Comparison of ENCODE assay signal across 18 cellular contexts in the genomic region with DNA sequence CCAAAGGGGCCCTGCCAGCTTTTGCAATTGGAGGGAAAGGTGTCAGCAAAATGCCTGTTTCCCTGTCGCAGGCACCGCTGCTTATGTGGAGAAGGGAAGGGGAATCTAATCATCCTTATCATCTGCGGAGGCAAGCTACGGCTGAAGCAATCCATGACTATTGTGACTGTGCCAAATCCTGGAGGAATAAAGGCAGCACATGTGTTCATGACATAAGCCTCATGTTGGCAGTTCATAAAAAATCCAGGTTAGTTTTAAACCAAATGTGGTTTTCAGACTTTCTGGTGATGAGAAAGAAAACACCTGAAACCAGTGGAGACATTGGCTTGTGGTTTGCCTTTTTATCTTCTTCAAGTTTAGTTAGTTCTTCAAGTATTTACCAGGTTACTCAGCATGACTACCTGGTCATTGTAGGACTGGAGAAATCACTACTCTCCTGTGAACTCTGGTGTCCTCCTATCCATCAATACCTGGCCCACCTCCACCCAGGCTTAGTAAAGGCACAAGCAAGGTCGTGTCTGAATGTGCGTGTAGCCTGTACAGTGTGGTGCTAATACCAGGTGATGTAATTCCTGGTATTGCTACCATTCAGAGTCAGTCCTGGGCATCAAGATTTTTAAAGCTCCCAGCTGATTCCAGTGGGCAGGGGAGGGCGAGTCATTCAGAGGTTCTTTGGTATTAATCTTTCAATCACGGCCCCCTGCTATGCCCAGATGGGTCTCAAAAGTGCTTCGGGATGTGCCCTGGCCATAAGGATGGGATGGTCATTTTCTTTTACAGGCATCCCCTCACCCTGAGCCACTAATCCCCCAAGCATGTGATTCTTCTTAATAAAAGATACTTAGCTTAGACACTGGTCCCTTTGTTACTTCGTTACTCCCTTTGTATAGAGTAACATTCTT.
DNase-seq lines count a peak whose midpoint lies in the region; ATAC-seq, FAIRE-seq and TF ChIP-seq lines count a peak whose summit lies in the region.
"Had no signal": no experiment of that assay in that cellular context is flagged by ENCODE, and none has a peak within 500 bp of the region (broad histone marks: within the 10 kb centered on the region; RNA-seq: fewer than 3 reads in every experiment).

No MANE protein-coding gene starts in this region.

- H3K9me3 ChIP-seq in HepG2 (ENCODE audit: low read length): no peaks in the 10 kb centered on the region
- H3K9me3 ChIP-seq in right lobe of liver: no peaks in the 10 kb centered on the region
- H3K9me3 ChIP-seq in effector memory CD4-positive, alpha-beta T cell (ENCODE audit: control insufficient read depth, low read length): no peaks in the 10 kb centered on the region

- H3K27me3 ChIP-seq in HepG2 (ENCODE audit: control insufficient read depth in 1 of 2, insufficient read depth in 2 of 2, low read length in 2 of 2) (no peaks in the 10 kb centered on the region), right lobe of liver (no peaks in the 10 kb centered on the region), bronchial epithelial cell (ENCODE audit: control insufficient read depth, insufficient read depth, low read length) (no peaks in the 10 kb centered on the region)
- no peaks in the 10 kb centered on the region for H3K27me3 ChIP-seq in effector memory CD4-positive, alpha-beta T cell (replicated peaks; ENCODE audit: control insufficient read depth, insufficient read depth, low read length, poor library complexity, severe bottlenecking)

- H3K27ac ChIP-seq in HepG2 (ENCODE audit: extremely low read length, insufficient read depth, low read length): no peak overlapping the region
- H3K27ac ChIP-seq in right lobe of liver: no peak overlapping the region
- H3K27ac ChIP-seq in effector memory CD4-positive, alpha-beta T cell (ENCODE audit: insufficient read depth, low read length, poor library complexity, severe bottlenecking): no peak overlapping the region
- H3K27ac ChIP-seq: GM23248 had no signal

- no peak overlapping the region for H3K9ac ChIP-seq in HepG2 (ENCODE audit: insufficient read depth, low read depth, low read length)
- H3K9ac ChIP-seq: GM23248 had no signal

- in situ Hi-C loops in HepG2 (cut with HindIII; ENCODE audit: extremely low pct_ligation_motif_present, low pct_unique_long_range_greater_than_20kb): no loop called here

- H3K4me3 ChIP-seq in HepG2 (replicated peaks in 1 of 3; ENCODE audit: insufficient read depth in 1 of 3, low read depth in 2 of 3, low read length in 3 of 3) (no peak overlapping the region), right lobe of liver (no peak overlapping the region), bronchial epithelial cell (ENCODE audit: low read depth, low read length) (no peak overlapping the region), foreskin fibroblast (ENCODE audit: low read depth in 1 of 2, low read length in 2 of 2) (no peak overlapping the region)
- H3K4me3 ChIP-seq in effector memory CD4-positive, alpha-beta T cell (ENCODE audit: insufficient read depth, low read depth, low read length, poor library complexity, severe bottlenecking): no peak overlapping the region
- H3K4me3 ChIP-seq: GM23248 had no signal

- no peaks in the 10 kb centered on the region for H3K79me2 ChIP-seq in HepG2 (ENCODE audit: insufficient read depth, low read length)

- H3K36me3 ChIP-seq in HepG2 (replicated peaks in 1 of 2; ENCODE audit: control insufficient read depth in 1 of 2, insufficient read depth in 2 of 2, low read length in 2 of 2): peaks cover 2 to 48% of the 10 kb centered on the region in 2 experiments
- no peaks in the 10 kb centered on the region for H3K36me3 ChIP-seq in right lobe of liver
- H3K36me3 ChIP-seq in bronchial epithelial cell (ENCODE audit: control insufficient read depth, insufficient read depth, low read length): peaks cover 31% of the 10 kb centered on the region
- H3K36me3 ChIP-seq in effector memory CD4-positive, alpha-beta T cell (ENCODE audit: control insufficient read depth, insufficient read depth, low read length): no peaks in the 10 kb centered on the region

- H4K20me1 ChIP-seq in HepG2 (ENCODE audit: insufficient read depth, low read length): no peaks in the 10 kb centered on the region

- POLR2A ChIA-PET in HepG2 (lab: Yijun Ruan, JAX): no interaction called here

- no peak for TF ChIP-seq RAD21 in HepG2 (CRISPR knock-in tag; IDR thresholded peaks at IDR 0.05)

- no TSS peak for BruUV-seq in HepG2 (replicated peaks; lab: Mats Ljungman, UMichigan)

- H3K4me1 ChIP-seq in HepG2 (ENCODE audit: insufficient read depth, low read length) (no peaks in the 10 kb centered on the region), right lobe of liver (no peaks in the 10 kb centered on the region)
- H3K4me1 ChIP-seq in effector memory CD4-positive, alpha-beta T cell (ENCODE audit: control insufficient read depth, insufficient read depth, low read length, poor library complexity, severe bottlenecking): no peaks in the 10 kb centered on the region

- TF ChIP-seq POLR2A in HepG2 (IDR thresholded peaks at IDR 0.05; ENCODE audit: insufficient read depth in 1 of 2, low read depth in 2 of 2, low read length in 2 of 2): no peak
- no peak for TF ChIP-seq POLR2A in right lobe of liver (IDR thresholded peaks at IDR 0.05)

- H3K4me2 ChIP-seq in HepG2 (ENCODE audit: low read depth, low read length): no peak overlapping the region

- no peak for ATAC-seq in HepG2
- ATAC-seq in right lobe of liver: no peak
- ATAC-seq: PC-3 had no signal

- no peak for FAIRE-seq in HepG2 (lab: Jason Lieb, UNC)
- FAIRE-seq in bronchial epithelial cell (lab: Jason Lieb, UNC): peak; percentile 76
- no peak for FAIRE-seq in HTR-8/SVneo (lab: Jason Lieb, UNC)
- FAIRE-seq: G401.6 had no signal

- H2AFZ ChIP-seq in HepG2 (ENCODE audit: low read length): no peak overlapping the region
- H2AFZ ChIP-seq: GM23248 had no signal

- TF ChIP-seq EP300 in HepG2 (IDR thresholded peaks at IDR 0.05; ENCODE audit: low read depth in 2 of 2, low read length in 2 of 2): no peak
- TF ChIP-seq EP300 in HepG2 (CRISPR knock-in tag; IDR thresholded peaks at IDR 0.05; ENCODE audit: borderline replicate concordance): no peak

- intact Hi-C loops in HepG2 (cut with micrococcal nuclease; ENCODE audit: unreplicated experiment): no loop called here
- intact Hi-C loops in right lobe of liver (cut with DNase I): no loop called here

- no peak for TF ChIP-seq CTCF in HepG2 (CRISPR knock-in tag; IDR thresholded peaks at IDR 0.05)
- no peak for TF ChIP-seq CTCF in right lobe of liver (IDR thresholded peaks at IDR 0.05)
- TF ChIP-seq CTCF in bronchial epithelial cell (IDR thresholded peaks at IDR 0.05; ENCODE audit: insufficient read depth, low read length, severe bottlenecking): no peak
- TF ChIP-seq CTCF in foreskin fibroblast (IDR thresholded peaks at IDR 0.05; ENCODE audit: low read depth, low read length): no peak

- DNase-seq in HepG2 (ENCODE audit: low spot score): no peak
- no peak for DNase-seq in right lobe of liver
- no peak for DNase-seq in bronchial epithelial cell (ENCODE audit: low read depth)
- peak; percentile 13 for DNase-seq in putamen (ENCODE audit: low spot score)
- no peak for DNase-seq in effector memory CD4-positive, alpha-beta T cell
- DNase-seq in HTR-8/SVneo (ENCODE audit: insufficient read length, low spot score): no peak
- no peak for DNase-seq in foreskin fibroblast
- DNase-seq: GM23248, HCEC 1CT, Kasumi-1, MM.1S, NCI-H1092, NCI-H1436 treated with DMSO at 0.1 percent for 48 hours, NCI-H2029, NCI-H345, NCI-H524 treated with DMSO at 0.1 percent for 48 hours, PC-3 had no signal

- CTCF ChIA-PET in HepG2 (lab: Yijun Ruan, JAX; ENCODE audit: low intra/inter-chr PET ratio, low total read pairs): no interaction called here

- WGBS in HepG2 (ENCODE audit: low lambda C conversion rate): 93% methylated on average over 10 of the region's 10 CpGs
- 86% methylated on average over 8 of the region's 10 CpGs for WGBS in right lobe of liver (ENCODE audit: insufficient coverage, low coverage, low lambda C conversion rate, missing lambda C conversion rate)

TF ChIP-seq in HepG2, 621 proteins besides CTCF, POLR2A, EP300 and RAD21:
- TF ChIP-seq ZFYVE20 (CRISPR knock-in tag; IDR thresholded peaks at IDR 0.05; ENCODE audit: borderline replicate concordance, low read depth): no peak
- TF ChIP-seq, protein P1, sequence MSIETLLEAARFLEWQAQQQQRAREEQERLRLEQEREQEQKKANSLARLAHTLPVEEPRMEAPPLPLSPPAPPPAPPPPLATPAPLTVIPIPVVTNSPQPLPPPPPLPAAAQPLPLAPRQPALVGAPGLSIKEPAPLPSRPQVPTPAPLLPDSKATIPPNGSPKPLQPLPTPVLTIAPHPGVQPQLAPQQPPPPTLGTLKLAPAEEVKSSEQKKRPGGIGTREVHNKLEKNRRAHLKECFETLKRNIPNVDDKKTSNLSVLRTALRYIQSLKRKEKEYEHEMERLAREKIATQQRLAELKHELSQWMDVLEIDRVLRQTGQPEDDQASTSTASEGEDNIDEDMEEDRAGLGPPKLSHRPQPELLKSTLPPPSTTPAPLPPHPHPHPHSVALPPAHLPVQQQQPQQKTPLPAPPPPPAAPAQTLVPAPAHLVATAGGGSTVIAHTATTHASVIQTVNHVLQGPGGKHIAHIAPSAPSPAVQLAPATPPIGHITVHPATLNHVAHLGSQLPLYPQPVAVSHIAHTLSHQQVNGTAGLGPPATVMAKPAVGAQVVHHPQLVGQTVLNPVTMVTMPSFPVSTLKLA (IDR thresholded peaks at IDR 0.05): peak; percentile 60
TF ChIP-seq in HepG2: peak in this region for 1.
